ENCODE assay signal across 19 cellular contexts in the genomic region with DNA sequence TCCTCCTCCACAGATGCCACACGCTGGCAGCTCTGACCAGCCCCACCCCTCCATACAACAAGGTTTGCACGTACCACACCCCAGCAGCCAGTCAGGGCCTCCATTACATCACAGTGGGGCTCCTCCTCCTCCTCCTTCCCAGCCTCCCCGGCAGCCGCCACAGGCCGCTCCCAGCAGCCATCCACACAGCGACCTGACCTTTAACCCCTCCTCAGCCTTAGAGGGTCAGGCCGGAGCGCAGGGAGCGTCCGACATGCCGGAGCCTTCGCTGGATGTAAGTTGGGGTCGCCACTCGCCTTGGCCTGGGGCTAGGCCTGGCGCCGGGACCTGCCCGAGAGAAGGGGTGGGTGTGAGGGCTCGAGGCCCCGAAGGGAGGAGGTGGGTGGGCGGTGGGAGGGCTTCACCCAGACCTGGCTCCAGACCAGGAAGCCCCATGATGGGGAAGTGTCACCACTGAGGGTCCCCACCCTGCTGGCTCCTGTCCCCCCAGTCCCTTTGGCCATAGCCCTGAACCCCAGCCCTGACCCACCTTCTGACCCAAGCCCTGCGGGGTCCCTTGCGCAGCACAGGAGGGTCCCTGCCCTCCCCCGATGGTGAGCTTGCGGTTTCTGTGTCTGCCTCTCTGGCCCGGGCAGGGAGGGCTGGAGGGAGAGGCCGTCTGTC. TPM values are rescaled to one million over a fixed set of nuclear protein-coding genes. Genes with fewer than 3 reads are reported as not detected.
A peak's percentile ranks its signal among the peaks of the same experiment; 100 is the strongest.
DNase-seq lines count a peak whose midpoint lies in the region; ATAC-seq, FAIRE-seq and TF ChIP-seq lines count a peak whose summit lies in the region.
"Had no signal": no experiment of that assay in that cellular context is flagged by ENCODE, and none has a peak within 500 bp of the region (broad histone marks: within the 10 kb centered on the region; RNA-seq: fewer than 3 reads in every experiment).

No MANE protein-coding gene starts in this region.

- BruUV-seq in HepG2 (replicated peaks; lab: Mats Ljungman, UMichigan) = no TSS peak

- no peaks in the 10 kb centered on the region; a peak in 1 of 5 replicates for H3K27me3 ChIP-seq in HepG2 (ENCODE audit: control insufficient read depth in 1 of 2, insufficient read depth in 2 of 2, low read length in 2 of 2)
- H3K27me3 ChIP-seq: uterus had no signal

- CTCF ChIA-PET in activated CD4-positive, alpha-beta T cell treated with anti-CD3 and anti-CD28 coated beads, Interleukin-2, amount 10 ng/mL, durations not matched to agents 7 days and 5 days (lab: Charles Lee) = interaction anchor here (1.4 kb wide), 1 partner anchor 46 kb away, joined by 3 read pairs; no protein-coding TSS in a partner anchor
- CTCF ChIA-PET in HepG2 (lab: Yijun Ruan, JAX; ENCODE audit: low intra/inter-chr PET ratio, low total read pairs) = no interaction called here

- H2AFZ ChIP-seq in HepG2 (ENCODE audit: low read length) = no peak overlapping the region

- H4K20me1 ChIP-seq in HepG2 (ENCODE audit: insufficient read depth, low read length) = no peaks in the 10 kb centered on the region

- TF ChIP-seq RAD21 in HepG2 (CRISPR knock-in tag; IDR thresholded peaks at IDR 0.05) = no peak

- peak overlapping the region; percentile 31 for H3K27ac Mint-ChIP-seq in activated CD4-positive, alpha-beta T cell treated with anti-CD3 and anti-CD28 coated beads, Interleukin-2, amount 10 ng/mL, durations not matched to agents 7 days and 5 days
- peak overlapping the region; percentile 44 to 77 for H3K27ac Mint-ChIP-seq in effector memory CD8-positive, alpha-beta T cell
- peak overlapping the region; percentile 15 for H3K27ac Mint-ChIP-seq in stimulated activated naive B cell treated with anti-CD40 and anti-IgM and Interleukin-4, amounts not matched to agents 10 μg/mL and 1 μg/mL and 100 μg/mL, for 72 hours
- H3K27ac Mint-ChIP-seq: CD8-positive, alpha-beta T cell had no signal

- in situ Hi-C loops in HepG2 (cut with HindIII; ENCODE audit: extremely low pct_ligation_motif_present, low pct_unique_long_range_greater_than_20kb) = no loop called here

- FAIRE-seq in HepG2 (lab: Jason Lieb, UNC) = no peak
- FAIRE-seq: A549, endometrium, GM12892 had no signal

- peaks cover 32 to 48% of the 10 kb centered on the region in 2 experiments for H3K36me3 ChIP-seq in HepG2 (replicated peaks in 1 of 2; ENCODE audit: control insufficient read depth in 1 of 2, insufficient read depth in 2 of 2, low read length in 2 of 2)
- H3K36me3 ChIP-seq: uterus had no signal

- no peaks in the 10 kb centered on the region for H3K9me3 Mint-ChIP-seq in activated CD4-positive, alpha-beta T cell treated with anti-CD3 and anti-CD28 coated beads, Interleukin-2, amount 10 ng/mL, durations not matched to agents 7 days and 5 days
- no peaks in the 10 kb centered on the region for H3K9me3 Mint-ChIP-seq in effector memory CD8-positive, alpha-beta T cell
- no peaks in the 10 kb centered on the region for H3K9me3 Mint-ChIP-seq in stimulated activated naive B cell treated with anti-CD40 and anti-IgM and Interleukin-4, amounts not matched to agents 10 μg/mL and 1 μg/mL and 100 μg/mL, for 72 hours
- H3K9me3 Mint-ChIP-seq: CD8-positive, alpha-beta T cell had no signal

- DNase-seq in activated CD4-positive, alpha-beta T cell treated with anti-CD3 and anti-CD28 coated beads, Interleukin-2, amount 10 ng/mL, durations not matched to agents 7 days and 5 days = no peak
- DNase-seq in activated CD4-positive, alpha-beta T cell treated with anti-CD3 and anti-CD28 coated beads, Interleukin-2, amount 50 U/mL, for 48 hours = no peak
- DNase-seq in effector memory CD8-positive, alpha-beta T cell = no peak
- DNase-seq in HepG2 (ENCODE audit: low spot score) = no peak
- DNase-seq in stimulated activated naive B cell treated with anti-CD40 and anti-IgM and Interleukin-4, amounts not matched to agents 10 μg/mL and 1 μg/mL and 100 μg/mL, for 72 hours = no peak
- no peak for DNase-seq in activated T-cell treated with anti-CD3 and anti-CD28 coated beads, Interleukin-2, amount 50 U/mL, for 48 hours
- no peak for DNase-seq in effector CD8-positive, alpha-beta T cell (lab: John Stamatoyannopoulos, UW)
- DNase-seq: activated effector memory CD4-positive, alpha-beta T cell treated with Interleukin-2 at 50 U/mL for 16 hours; CD8-positive, alpha-beta T cell; islet precursor cell; NCI-H1930; NCI-H82; RPMI8226; stimulated activated CD4-positive, alpha-beta T cell treated with anti-CD3 and anti-CD28 coated beads, Interleukin-4, amount 100 ng/mL, for 1 hour; uterus had no signal

- intact Hi-C loops in HepG2 (cut with micrococcal nuclease; ENCODE audit: unreplicated experiment) = no loop called here

- H3K4me3 Mint-ChIP-seq in activated CD4-positive, alpha-beta T cell treated with anti-CD3 and anti-CD28 coated beads, Interleukin-2, amount 10 ng/mL, durations not matched to agents 7 days and 5 days = no peak overlapping the region
- peak overlapping the region in 1 of 2 donors; percentile 20 for H3K4me3 Mint-ChIP-seq in effector memory CD8-positive, alpha-beta T cell
- no peak overlapping the region for H3K4me3 Mint-ChIP-seq in stimulated activated naive B cell treated with anti-CD40 and anti-IgM and Interleukin-4, amounts not matched to agents 10 μg/mL and 1 μg/mL and 100 μg/mL, for 72 hours
- H3K4me3 Mint-ChIP-seq: CD8-positive, alpha-beta T cell had no signal

- H3K4me2 ChIP-seq in HepG2 (ENCODE audit: low read depth, low read length) = no peak overlapping the region
- H3K4me2 ChIP-seq: A549 had no signal

- no peak for TF ChIP-seq POLR2A in HepG2 (IDR thresholded peaks at IDR 0.05; ENCODE audit: insufficient read depth in 1 of 2, low read depth in 2 of 2, low read length in 2 of 2)

- POLR2A ChIA-PET in activated CD4-positive, alpha-beta T cell treated with anti-CD3 and anti-CD28 coated beads, Interleukin-2, amount 10 ng/mL, durations not matched to agents 7 days and 5 days (lab: Charles Lee) = no interaction called here
- POLR2A ChIA-PET in HepG2 (lab: Yijun Ruan, JAX) = no interaction called here

- H3K27ac ChIP-seq in HepG2 (ENCODE audit: extremely low read length, insufficient read depth, low read length) = no peak overlapping the region

- H3K9me3 ChIP-seq in HepG2 (ENCODE audit: low read length) = no peaks in the 10 kb centered on the region
- H3K9me3 ChIP-seq: A549, uterus had no signal

- TF ChIP-seq CTCF in HepG2 (CRISPR knock-in tag; IDR thresholded peaks at IDR 0.05) = no peak

- 91% methylated on average over 13 of the region's 26 CpGs for WGBS in HepG2 (ENCODE audit: low lambda C conversion rate)

- ATAC-seq in effector memory CD8-positive, alpha-beta T cell (replicated peaks) = no peak
- ATAC-seq in HepG2 = no peak; the same call in 2 of the 3 replicates
- ATAC-seq in stimulated activated naive B cell treated with anti-CD40 and anti-IgM and Interleukin-4, amounts not matched to agents 10 μg/mL and 1 μg/mL and 100 μg/mL, for 72 hours (replicated peaks) = no peak
- no peak for ATAC-seq in GM19463 (IDR thresholded peaks at IDR 0.05; ENCODE audit: unreplicated experiment)
- ATAC-seq: CD8-positive, alpha-beta T cell had no signal

- H3K9ac ChIP-seq in HepG2 (ENCODE audit: insufficient read depth, low read depth, low read length) = no peak overlapping the region

- no peaks in the 10 kb centered on the region for H3K79me2 ChIP-seq in HepG2 (ENCODE audit: insufficient read depth, low read length)

- TF ChIP-seq EP300 in HepG2 (IDR thresholded peaks at IDR 0.05; ENCODE audit: low read depth in 2 of 2, low read length in 2 of 2) (no peak), HepG2 (CRISPR knock-in tag; IDR thresholded peaks at IDR 0.05; ENCODE audit: borderline replicate concordance) (no peak)

- H3K4me1 Mint-ChIP-seq in activated CD4-positive, alpha-beta T cell treated with anti-CD3 and anti-CD28 coated beads, Interleukin-2, amount 10 ng/mL, durations not matched to agents 7 days and 5 days = peaks cover 14% of the 10 kb centered on the region
- H3K4me1 Mint-ChIP-seq in effector memory CD8-positive, alpha-beta T cell (ENCODE audit: low read depth in 2 of 2) = peaks cover 10 to 12% of the 10 kb centered on the region in 2 donors
- H3K4me1 Mint-ChIP-seq in stimulated activated naive B cell treated with anti-CD40 and anti-IgM and Interleukin-4, amounts not matched to agents 10 μg/mL and 1 μg/mL and 100 μg/mL, for 72 hours = peaks cover 16 to 28% of the 10 kb centered on the region in 2 donors

- peaks cover 17% of the 10 kb centered on the region for H3K36me3 Mint-ChIP-seq in activated CD4-positive, alpha-beta T cell treated with anti-CD3 and anti-CD28 coated beads, Interleukin-2, amount 10 ng/mL, durations not matched to agents 7 days and 5 days (ENCODE audit: low read depth)
- peaks cover 7% of the 10 kb centered on the region for H3K36me3 Mint-ChIP-seq in effector memory CD8-positive, alpha-beta T cell (ENCODE audit: insufficient read depth)
- peaks cover 80 to 87% of the 10 kb centered on the region in 2 donors for H3K36me3 Mint-ChIP-seq in stimulated activated naive B cell treated with anti-CD40 and anti-IgM and Interleukin-4, amounts not matched to agents 10 μg/mL and 1 μg/mL and 100 μg/mL, for 72 hours

- no peaks in the 10 kb centered on the region for H3K27me3 Mint-ChIP-seq in activated CD4-positive, alpha-beta T cell treated with anti-CD3 and anti-CD28 coated beads, Interleukin-2, amount 10 ng/mL, durations not matched to agents 7 days and 5 days
- no peaks in the 10 kb centered on the region for H3K27me3 Mint-ChIP-seq in effector memory CD8-positive, alpha-beta T cell
- no peaks in the 10 kb centered on the region for H3K27me3 Mint-ChIP-seq in stimulated activated naive B cell treated with anti-CD40 and anti-IgM and Interleukin-4, amounts not matched to agents 10 μg/mL and 1 μg/mL and 100 μg/mL, for 72 hours

- H3K4me1 ChIP-seq in HepG2 (ENCODE audit: insufficient read depth, low read length) = no peaks in the 10 kb centered on the region
- H3K4me1 ChIP-seq: A549, uterus had no signal

- H3K4me3 ChIP-seq in HepG2 (replicated peaks in 1 of 3; ENCODE audit: insufficient read depth in 1 of 3, low read depth in 2 of 3, low read length in 3 of 3) = no peak overlapping the region
- H3K4me3 ChIP-seq: A549, uterus had no signal

RNA-seq across cellular contexts. Expression of a gene that starts 36.2 kb away (rescaled TPM):
- 10 to 100 TPM; 53.7 to 56.7 TPM for total RNA-seq in activated CD4-positive, alpha-beta T cell treated with anti-CD3 and anti-CD28 coated beads, Interleukin-2, amount 10 ng/mL, durations not matched to agents 7 days and 5 days
- total RNA-seq in HepG2 (2016; rRNA removed; fragmentation: Illumina TruSeq; extraction: Trizol) = 157 and 178 TPM in 2 replicates
- 30.6 and 37.3 TPM in 2 replicates for total RNA-seq in HepG2 (2016; cell fraction: cytosol; rRNA removed; fragmentation: Illumina TruSeq; extraction: Trizol; ENCODE audit: low read depth)
- 154 and 176 TPM in 2 replicates for total RNA-seq in HepG2 (2016; cell fraction: insoluble cytoplasmic fraction; rRNA removed; fragmentation: Illumina TruSeq; extraction: Trizol)
- total RNA-seq in HepG2 (2016; cell fraction: membrane; rRNA removed; fragmentation: Illumina TruSeq; extraction: Trizol) = 93.6 and 97.6 TPM in 2 replicates
- 106 and 121 TPM in 2 replicates for total RNA-seq in HepG2 (2016; cell fraction: nucleus; rRNA removed; fragmentation: Illumina TruSeq; extraction: Trizol)
- 134 and 147 TPM in 2 replicates for polyA plus RNA-seq in HepG2 (2011; rRNA removed)
- 144 and 156 TPM in 2 replicates for polyA plus RNA-seq in HepG2 (2011; cell fraction: cytosol; rRNA removed)
- 229 and 231 TPM in 2 replicates for polyA plus RNA-seq in HepG2 (2011; cell fraction: nucleus; rRNA removed)
- polyA plus RNA-seq in HepG2 (2012) = 92.0 and 152 TPM in 2 replicates
- 48.0 and 48.3 TPM in 2 replicates for polyA plus RNA-seq in HepG2 (2016; cell fraction: cytosol; fragmentation: Illumina TruSeq; extraction: Trizol; ENCODE audit: low read depth)
- 270 and 301 TPM in 2 replicates for polyA plus RNA-seq in HepG2 (2016; cell fraction: insoluble cytoplasmic fraction; fragmentation: Illumina TruSeq; extraction: Trizol; ENCODE audit: low read depth)
- 80.3 and 83.8 TPM in 2 replicates for polyA plus RNA-seq in HepG2 (2016; cell fraction: membrane; fragmentation: Illumina TruSeq; extraction: Trizol; ENCODE audit: low read depth)
- 218 and 229 TPM in 2 replicates for polyA plus RNA-seq in HepG2 (2016; cell fraction: nucleus; fragmentation: Illumina TruSeq; extraction: Trizol; ENCODE audit: insufficient read depth, low read depth)
- 220 and 249 TPM in 2 replicates for polyA minus RNA-seq in HepG2 (2011; rRNA and poly(A)+ RNA removed; ENCODE audit: low replicate concordance)
- 69.6 and 71.7 TPM in 2 replicates for polyA minus RNA-seq in HepG2 (2011; cell fraction: cytosol; rRNA and poly(A)+ RNA removed)
- polyA minus RNA-seq in HepG2 (2011; cell fraction: nucleus; rRNA and poly(A)+ RNA removed) = 105 and 112 TPM in 2 replicates
